In genomic region chr11:27558401-27558800, GRCh38 we compare ENCODE assay signal across 25 cellular contexts.
"Had no signal": no experiment of that assay in that cellular context is flagged by ENCODE, and none has a peak within 500 bp of the region (broad histone marks: within the 10 kb centered on the region; RNA-seq: fewer than 3 reads in every experiment).

No MANE protein-coding gene starts in this region.

- H3K27me3 ChIP-seq: colonic mucosa, esophagus muscularis mucosa, gastrocnemius medialis, ovary, suprapubic skin, transverse colon, upper lobe of right lung, vagina had no signal

- H3K9me3 ChIP-seq: colonic mucosa, esophagus muscularis mucosa, gastrocnemius medialis, ovary, psoas muscle, suprapubic skin, transverse colon, upper lobe of right lung, vagina had no signal

- FAIRE-seq: endothelial cell of umbilical vein, kidney, small intestine had no signal

- H3K36me3 ChIP-seq: colonic mucosa, esophagus muscularis mucosa, gastrocnemius medialis, ovary, suprapubic skin, transverse colon, upper lobe of right lung, vagina had no signal

- H3K4me1 ChIP-seq: colonic mucosa, esophagus muscularis mucosa, transverse colon, upper lobe of right lung, vagina had no signal

- ATAC-seq: gastrocnemius medialis; left lobe of liver; natural killer cell; psoas muscle; right cardiac atrium; stimulated activated naive CD8-positive, alpha-beta T cell treated with anti-CD3 and anti-CD28 coated beads, Interleukin-15, amount 100 ng/mL, for 72 hours; upper lobe of right lung had no signal

- DNase-seq: colonic mucosa; effector memory CD4-positive, alpha-beta T cell; foreskin fibroblast; gastrocnemius medialis; head of caudate nucleus; kidney; natural killer cell; occipital lobe; ovary; posterior cingulate gyrus; psoas muscle; right cardiac atrium; small intestine; stimulated activated CD4-positive, alpha-beta T cell treated with anti-CD3 and anti-CD28 coated beads, Interleukin-15, amount 100 ng/mL, for 24 hours; stimulated activated CD4-positive, alpha-beta T cell treated with anti-CD3 and anti-CD28 coated beads, Interleukin-2, amount 100 ng/mL, for 48 hours; stimulated activated naive CD4-positive, alpha-beta T cell; stimulated activated naive CD8-positive, alpha-beta T cell treated with anti-CD3 and anti-CD28 coated beads, Interleukin-15, amount 100 ng/mL, for 72 hours; transverse colon; upper lobe of right lung had no signal

- H3K27ac ChIP-seq: colonic mucosa, esophagus muscularis mucosa, gastrocnemius medialis, ovary, psoas muscle, suprapubic skin, transverse colon, upper lobe of right lung, vagina had no signal

- H3K4me3 ChIP-seq: colonic mucosa, esophagus muscularis mucosa, gastrocnemius medialis, lung, ovary, psoas muscle, suprapubic skin, transverse colon, upper lobe of right lung, vagina had no signal
